ENCODE assay signal across 15 cellular contexts in the genomic region with DNA sequence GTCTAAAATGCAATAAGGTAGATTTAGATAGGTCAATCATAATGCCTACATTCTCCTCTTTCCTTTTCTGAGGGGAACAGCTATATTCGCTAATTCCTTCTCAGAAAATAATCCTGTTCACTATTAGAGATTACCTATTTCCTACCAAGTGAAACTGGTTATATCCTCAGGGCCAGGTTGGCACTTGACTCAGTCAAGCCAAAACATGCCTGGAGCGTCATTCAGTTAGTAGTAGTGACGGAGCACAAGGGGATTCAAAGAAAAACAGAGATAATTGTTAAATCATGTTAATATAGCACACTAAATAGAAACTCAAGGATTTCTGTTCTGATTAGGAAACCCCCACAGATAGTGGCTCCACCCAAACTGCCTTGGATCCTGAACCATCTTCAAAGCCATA.
DNase-seq lines count a peak whose midpoint lies in the region; FAIRE-seq and TF ChIP-seq lines count a peak whose summit lies in the region.
"Had no signal": no experiment of that assay in that cellular context is flagged by ENCODE, and none has a peak within 500 bp of the region (broad histone marks: within the 10 kb centered on the region; RNA-seq: fewer than 3 reads in every experiment).

No MANE protein-coding gene starts in this region.

- H3K4me1 ChIP-seq in mammary epithelial cell (ENCODE audit: insufficient read depth, low read length) (no peaks in the 10 kb centered on the region), keratinocyte (ENCODE audit: control insufficient read depth, extremely low read depth, insufficient read depth, low read length) (peaks cover 6% of the 10 kb centered on the region)

- H3K27me3 ChIP-seq in mammary epithelial cell (ENCODE audit: insufficient read depth, low read length) (no peaks in the 10 kb centered on the region), keratinocyte (ENCODE audit: control insufficient read depth, extremely low read depth, insufficient read depth, low read length) (no peaks in the 10 kb centered on the region)

- H3K4me3 ChIP-seq in mammary epithelial cell (replicated peaks in 1 of 3; ENCODE audit: insufficient read depth in 1 of 3, low read depth in 2 of 3, low read length in 3 of 3), result no peak overlapping the region
- no peak overlapping the region for H3K4me3 ChIP-seq in keratinocyte (ENCODE audit: control insufficient read depth in 2 of 3, extremely low read depth in 1 of 3, insufficient read depth in 2 of 3, low read depth in 1 of 3, low read length in 3 of 3)
- H3K4me3 ChIP-seq: GM23338 had no signal

- H3K27ac ChIP-seq in mammary epithelial cell (ENCODE audit: insufficient read depth, low read depth, low read length) (no peak overlapping the region), keratinocyte (ENCODE audit: control insufficient read depth, insufficient read depth, low read length) (peak overlapping the region; percentile 35)

- 29% methylated on average over 3 of the region's 3 CpGs for WGBS in mammary epithelial cell (ENCODE audit: low coverage, missing lambda C conversion rate)

- H3K36me3 ChIP-seq in mammary epithelial cell (ENCODE audit: insufficient read depth, low read length), result no peaks in the 10 kb centered on the region
- no peaks in the 10 kb centered on the region for H3K36me3 ChIP-seq in keratinocyte (ENCODE audit: control insufficient read depth in 2 of 2, extremely low read depth in 1 of 2, insufficient read depth in 2 of 2, low read length in 2 of 2)

- intact Hi-C loops in mammary epithelial cell (cut with micrococcal nuclease), result no loop called here

- DNase-seq in HPDE6-E6E7 (ENCODE audit: extremely low spot score) (peak; percentile 29), NCI-H1105 treated with DMSO at 0.1 percent for 48 hours (lab: John Stamatoyannopoulos, UW) (peak; percentile 63), mammary epithelial cell (peak; percentile 15), keratinocyte (ENCODE audit: low read depth, low spot score) (no peak), COLO829 (ENCODE audit: low spot score) (no peak), G401 (ENCODE audit: low spot score) (no peak)
- no peak for DNase-seq in effector CD4-positive, alpha-beta T cell
- DNase-seq: C1 segment of cervical spinal cord; CD4-positive, alpha-beta T cell; DMS79; H9 had no signal

- H3K9ac ChIP-seq in mammary epithelial cell (ENCODE audit: insufficient read depth, low read length), result no peak overlapping the region
- H3K9ac ChIP-seq in keratinocyte (ENCODE audit: control insufficient read depth, extremely low read depth, insufficient read depth, low read length), result no peak overlapping the region

- BruUV-seq in mammary epithelial cell (replicated peaks; lab: Mats Ljungman, UMichigan), result no TSS peak

- H3K79me2 ChIP-seq in mammary epithelial cell (ENCODE audit: insufficient read depth, low read length) (no peaks in the 10 kb centered on the region), keratinocyte (ENCODE audit: control insufficient read depth, insufficient read depth, low read length) (no peaks in the 10 kb centered on the region)

- H2AFZ ChIP-seq in mammary epithelial cell (ENCODE audit: low read depth, low read length) (peak overlapping the region; percentile 2), keratinocyte (ENCODE audit: control insufficient read depth, low read length) (peak overlapping the region; percentile 75)

- in situ Hi-C loops in mammary epithelial cell (cut with MboI; ENCODE audit: low sequenced_read_pairs in 2 of 2) (no loop called here), G401 (cut with HindIII; ENCODE audit: low sequenced_read_pairs) (no loop called here)

- H3K4me2 ChIP-seq in mammary epithelial cell (ENCODE audit: insufficient read depth, low read depth, low read length) (no peak overlapping the region), keratinocyte (ENCODE audit: control insufficient read depth, extremely low read depth, insufficient read depth, low read depth, low read length) (peak overlapping the region; percentile 22)
- H3K4me2 ChIP-seq: GM23338 had no signal

- CTCF ChIA-PET in mammary epithelial cell (lab: Charles Lee; ENCODE audit: low non-redundant PET), result no interaction called here

- H3K9me3 ChIP-seq in mammary epithelial cell (replicated peaks; ENCODE audit: insufficient read depth, low read length) (no peaks in the 10 kb centered on the region), keratinocyte (ENCODE audit: control insufficient read depth, low read depth, low read length) (no peaks in the 10 kb centered on the region)

- peak; percentile 39 for FAIRE-seq in keratinocyte (lab: Jason Lieb, UNC)
- FAIRE-seq: A204.1, G401.6, GM12891 had no signal

- no peaks in the 10 kb centered on the region for H3K9me1 ChIP-seq in keratinocyte (ENCODE audit: control insufficient read depth, extremely low read depth, insufficient read depth, low read length)

- no peaks in the 10 kb centered on the region for H4K20me1 ChIP-seq in mammary epithelial cell (ENCODE audit: insufficient read depth, low read length)
- no peaks in the 10 kb centered on the region for H4K20me1 ChIP-seq in keratinocyte (ENCODE audit: control insufficient read depth, extremely low read depth, insufficient read depth, low read length)

- TF ChIP-seq CTCF in mammary epithelial cell (conservative IDR thresholded peaks at IDR 0.05 in 1 of 2, IDR thresholded peaks at IDR 0.05 in 1 of 2; ENCODE audit: extremely low read depth in 1 of 2, insufficient read depth in 1 of 2, low read depth in 1 of 2, low read length in 2 of 2) (no peak), keratinocyte (optimal IDR thresholded peaks at IDR 0.05 in 1 of 3, IDR thresholded peaks at IDR 0.05 in 1 of 3, conservative IDR thresholded peaks at IDR 0.05 in 1 of 3; ENCODE audit: extremely low read depth in 1 of 3, insufficient read depth in 2 of 3, low read length in 3 of 3) (no peak)

- dilution Hi-C loops in mammary epithelial cell (cut with HindIII; ENCODE audit: low sequenced_read_pairs), result no loop called here
- dilution Hi-C loops in keratinocyte (cut with MboI; ENCODE audit: extremely low pct_ligation_motif_present, low sequenced_read_pairs), result no loop called here

Comparison
In these comparisons a context has a peak if more than half of its experiments do, and no peak if none do; other contexts are left out.
1. DNase-seq: peak in HPDE6-E6E7 (single experiment), NCI-H1105 treated with DMSO at 0.1 percent for 48 hours (single experiment) and mammary epithelial cell (single experiment); none in keratinocyte (single experiment), effector CD4-positive, alpha-beta T cell (single experiment), COLO829 (single experiment) and G401 (single experiment).